Comparison of ENCODE assay signal across 1 cellular context in the genomic region with DNA sequence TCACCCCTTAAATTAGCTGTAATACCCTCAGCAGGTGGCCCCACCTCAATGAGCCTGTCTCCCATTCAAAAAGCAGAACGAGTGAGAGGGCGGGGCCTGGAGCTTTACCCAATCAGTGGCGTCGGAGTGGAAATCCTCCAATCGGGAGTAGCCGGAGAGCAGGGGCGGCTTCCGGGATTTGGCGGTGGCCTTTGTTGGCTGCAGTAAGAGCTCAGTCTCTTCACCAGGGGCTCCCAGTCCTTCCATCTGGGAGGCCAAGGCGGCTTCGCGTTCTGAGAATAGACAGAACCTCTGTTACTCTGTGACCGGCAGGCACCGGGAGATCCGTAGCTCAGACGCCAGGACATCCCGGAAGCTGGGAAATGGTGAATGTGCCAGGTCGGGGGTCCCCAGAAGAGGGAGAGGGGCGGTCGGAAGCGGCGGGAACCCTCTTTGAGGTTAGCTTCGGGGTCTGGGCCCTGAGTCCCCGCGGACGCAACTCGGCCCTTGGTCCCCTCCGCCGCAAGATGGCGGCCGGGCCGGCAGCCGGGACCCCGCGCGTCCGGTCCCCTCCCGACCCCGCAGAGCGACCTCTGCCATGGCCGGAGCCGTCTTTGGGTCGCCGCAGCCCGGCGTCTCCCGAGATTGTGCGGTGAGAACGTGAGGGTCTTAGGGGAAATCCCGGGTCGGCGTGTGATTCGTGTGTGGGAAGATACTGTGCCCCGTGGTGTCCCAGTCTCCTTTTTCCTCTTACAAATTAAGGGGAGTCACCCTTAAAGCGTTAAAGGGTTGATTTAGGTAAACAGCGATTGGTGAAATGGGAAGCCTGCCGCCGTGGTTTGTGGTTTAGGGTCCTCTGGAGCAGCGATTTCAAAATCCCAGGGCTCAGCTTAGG.
TF ChIP-seq lines count a peak whose summit lies in the region.

No MANE protein-coding gene starts in this region.

TF ChIP-seq in GM23338, 12 proteins besides CTCF, POLR2A, EP300 and RAD21 (continued from another document):
- TF ChIP-seq, protein P1, sequence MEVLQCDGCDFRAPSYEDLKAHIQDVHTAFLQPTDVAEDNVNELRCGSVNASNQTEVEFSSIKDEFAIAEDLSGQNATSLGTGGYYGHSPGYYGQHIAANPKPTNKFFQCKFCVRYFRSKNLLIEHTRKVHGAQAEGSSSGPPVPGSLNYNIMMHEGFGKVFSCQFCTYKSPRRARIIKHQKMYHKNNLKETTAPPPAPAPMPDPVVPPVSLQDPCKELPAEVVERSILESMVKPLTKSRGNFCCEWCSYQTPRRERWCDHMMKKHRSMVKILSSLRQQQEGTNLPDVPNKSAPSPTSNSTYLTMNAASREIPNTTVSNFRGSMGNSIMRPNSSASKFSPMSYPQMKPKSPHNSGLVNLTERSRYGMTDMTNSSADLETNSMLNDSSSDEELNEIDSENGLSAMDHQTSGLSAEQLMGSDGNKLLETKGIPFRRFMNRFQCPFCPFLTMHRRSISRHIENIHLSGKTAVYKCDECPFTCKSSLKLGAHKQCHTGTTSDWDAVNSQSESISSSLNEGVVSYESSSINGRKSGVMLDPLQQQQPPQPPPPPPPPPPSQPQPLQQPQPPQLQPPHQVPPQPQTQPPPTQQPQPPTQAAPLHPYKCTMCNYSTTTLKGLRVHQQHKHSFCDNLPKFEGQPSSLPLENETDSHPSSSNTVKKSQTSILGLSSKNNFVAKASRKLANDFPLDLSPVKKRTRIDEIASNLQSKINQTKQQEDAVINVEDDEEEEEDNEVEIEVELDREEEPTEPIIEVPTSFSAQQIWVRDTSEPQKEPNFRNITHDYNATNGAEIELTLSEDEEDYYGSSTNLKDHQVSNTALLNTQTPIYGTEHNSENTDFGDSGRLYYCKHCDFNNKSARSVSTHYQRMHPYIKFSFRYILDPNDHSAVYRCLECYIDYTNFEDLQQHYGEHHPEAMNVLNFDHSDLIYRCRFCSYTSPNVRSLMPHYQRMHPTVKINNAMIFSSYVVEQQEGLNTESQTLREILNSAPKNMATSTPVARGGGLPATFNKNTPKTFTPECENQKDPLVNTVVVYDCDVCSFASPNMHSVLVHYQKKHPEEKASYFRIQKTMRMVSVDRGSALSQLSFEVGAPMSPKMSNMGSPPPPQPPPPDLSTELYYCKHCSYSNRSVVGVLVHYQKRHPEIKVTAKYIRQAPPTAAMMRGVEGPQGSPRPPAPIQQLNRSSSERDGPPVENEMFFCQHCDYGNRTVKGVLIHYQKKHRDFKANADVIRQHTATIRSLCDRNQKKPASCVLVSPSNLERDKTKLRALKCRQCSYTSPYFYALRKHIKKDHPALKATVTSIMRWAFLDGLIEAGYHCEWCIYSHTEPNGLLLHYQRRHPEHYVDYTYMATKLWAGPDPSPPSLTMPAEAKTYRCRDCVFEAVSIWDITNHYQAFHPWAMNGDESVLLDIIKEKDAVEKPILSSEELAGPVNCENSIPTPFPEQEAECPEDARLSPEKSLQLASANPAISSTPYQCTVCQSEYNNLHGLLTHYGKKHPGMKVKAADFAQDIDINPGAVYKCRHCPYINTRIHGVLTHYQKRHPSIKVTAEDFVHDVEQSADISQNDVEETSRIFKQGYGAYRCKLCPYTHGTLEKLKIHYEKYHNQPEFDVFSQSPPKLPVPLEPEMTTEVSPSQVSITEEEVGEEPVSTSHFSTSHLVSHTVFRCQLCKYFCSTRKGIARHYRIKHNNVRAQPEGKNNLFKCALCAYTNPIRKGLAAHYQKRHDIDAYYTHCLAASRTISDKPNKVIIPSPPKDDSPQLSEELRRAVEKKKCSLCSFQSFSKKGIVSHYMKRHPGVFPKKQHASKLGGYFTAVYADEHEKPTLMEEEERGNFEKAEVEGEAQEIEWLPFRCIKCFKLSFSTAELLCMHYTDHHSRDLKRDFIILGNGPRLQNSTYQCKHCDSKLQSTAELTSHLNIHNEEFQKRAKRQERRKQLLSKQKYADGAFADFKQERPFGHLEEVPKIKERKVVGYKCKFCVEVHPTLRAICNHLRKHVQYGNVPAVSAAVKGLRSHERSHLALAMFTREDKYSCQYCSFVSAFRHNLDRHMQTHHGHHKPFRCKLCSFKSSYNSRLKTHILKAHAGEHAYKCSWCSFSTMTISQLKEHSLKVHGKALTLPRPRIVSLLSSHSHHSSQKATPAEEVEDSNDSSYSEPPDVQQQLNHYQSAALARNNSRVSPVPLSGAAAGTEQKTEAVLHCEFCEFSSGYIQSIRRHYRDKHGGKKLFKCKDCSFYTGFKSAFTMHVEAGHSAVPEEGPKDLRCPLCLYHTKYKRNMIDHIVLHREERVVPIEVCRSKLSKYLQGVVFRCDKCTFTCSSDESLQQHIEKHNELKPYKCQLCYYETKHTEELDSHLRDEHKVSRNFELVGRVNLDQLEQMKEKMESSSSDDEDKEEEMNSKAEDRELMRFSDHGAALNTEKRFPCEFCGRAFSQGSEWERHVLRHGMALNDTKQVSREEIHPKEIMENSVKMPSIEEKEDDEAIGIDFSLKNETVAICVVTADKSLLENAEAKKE (CRISPR knock-in tag; IDR thresholded peaks at IDR 0.05), result no peak
- TF ChIP-seq POLR2AphosphoS5 (IDR thresholded peaks at IDR 0.05; ENCODE audit: low read depth), result peak; percentile 86
- no peak for TF ChIP-seq CREB1 (CRISPR knock-in tag; IDR thresholded peaks at IDR 0.05; ENCODE audit: low read depth)
